Comparison of ENCODE assay signal across 26 cellular contexts in genomic region chr2:210833403-210833802, GRCh38.
"Had no signal": no experiment of that assay in that cellular context is flagged by ENCODE, and none has a peak within 500 bp of the region (broad histone marks: within the 10 kb centered on the region; RNA-seq: fewer than 3 reads in every experiment).

No MANE protein-coding gene starts in this region.

- H3K27ac Mint-ChIP-seq: IgD-negative memory B cell, T-cell had no signal

- H3K9me2 ChIP-seq: SK-N-SH had no signal

- H3K4me2 ChIP-seq: KMS-11, SK-N-SH had no signal

- H3K4me3 ChIP-seq: K562 had no signal

- H3K4me1 Mint-ChIP-seq: T-cell had no signal

- DNase-seq: Kasumi-1; MM.1S; MV-4-11; NCI-H1048; NCI-H1105; NCI-H1417; NCI-H1436 treated with DMSO at 0.1 percent for 48 hours; NCI-H187; NCI-H2029; NCI-H2081 treated with DMSO at 0.1 percent for 48 hours; NCI-H2171; NCI-H524; NCI-H526 treated with DMSO at 0.1 percent for 48 hours; NCI-H748 treated with DMSO at 0.1 percent for 48 hours; NK-92 treated with Interleukin-12 subunit alpha and Interleukin-12 subunit beta, amount 100 ng/mL, for 24 hours; PC-3; SHP77; SK-N-SH; SW 1271; T-cell had no signal

- H3K27ac ChIP-seq: HL-60, KMS-11, RWPE1 had no signal

- ATAC-seq: K562, Panc1, PC-3, T-cell had no signal

- H3K4me3 Mint-ChIP-seq: IgD-negative memory B cell, T-cell had no signal

- H3K36me3 Mint-ChIP-seq: IgD-negative memory B cell, T-cell had no signal

- H3K27me3 Mint-ChIP-seq: IgD-negative memory B cell, T-cell had no signal
